Comparison of ENCODE assay signal across 11 cellular contexts in genomic region chr11:126332221-126332711, GRCh38. TPM values are rescaled to one million over a fixed set of nuclear protein-coding genes. Genes with fewer than 3 reads are reported as not detected.
A peak's percentile ranks its signal among the peaks of the same experiment; 100 is the strongest.
DNase-seq lines count a peak whose midpoint lies in the region; ATAC-seq and TF ChIP-seq lines count a peak whose summit lies in the region.
"Had no signal": no experiment of that assay in that cellular context is flagged by ENCODE, and none has a peak within 500 bp of the region (broad histone marks: within the 10 kb centered on the region; RNA-seq: fewer than 3 reads in every experiment).

No MANE protein-coding gene starts in this region.

- H3K4me3 Mint-ChIP-seq in activated naive CD4-positive, alpha-beta T cell treated with anti-CD3 and anti-CD28 coated beads, Interleukin-2, amount 50 U/mL, for 24 hours: no peak overlapping the region
- peak overlapping the region; percentile 73 to 82 (median 78) for H3K4me3 Mint-ChIP-seq in immature natural killer cell

- in situ Hi-C loops in astrocyte of the spinal cord (cut with HindIII; ENCODE audit: low sequenced_read_pairs): no loop called here

- H3K36me3 Mint-ChIP-seq in activated naive CD4-positive, alpha-beta T cell treated with anti-CD3 and anti-CD28 coated beads, Interleukin-2, amount 50 U/mL, for 24 hours: peaks cover 9% of the 10 kb centered on the region
- peaks cover 11 to 27% (median 15%) of the 10 kb centered on the region in 3 donors for H3K36me3 Mint-ChIP-seq in immature natural killer cell

- peak overlapping the region in 1 of 2 donors; percentile 56 for H3K27ac ChIP-seq in uterus
- H3K27ac ChIP-seq: VCaP had no signal

- no peaks in the 10 kb centered on the region for H3K9me3 ChIP-seq in uterus

- no peaks in the 10 kb centered on the region for H3K9me3 Mint-ChIP-seq in activated naive CD4-positive, alpha-beta T cell treated with anti-CD3 and anti-CD28 coated beads, Interleukin-2, amount 50 U/mL, for 24 hours
- no peaks in the 10 kb centered on the region for H3K9me3 Mint-ChIP-seq in immature natural killer cell

- H3K27me3 ChIP-seq in uterus: no peaks in the 10 kb centered on the region

- H3K4me1 Mint-ChIP-seq in activated naive CD4-positive, alpha-beta T cell treated with anti-CD3 and anti-CD28 coated beads, Interleukin-2, amount 50 U/mL, for 24 hours: peaks cover 24% of the 10 kb centered on the region
- H3K4me1 Mint-ChIP-seq in immature natural killer cell: peaks cover 93 to 95% of the 10 kb centered on the region in 2 donors

- TF ChIP-seq POLR2A in uterus (IDR thresholded peaks at IDR 0.05): no peak

- H3K36me3 ChIP-seq in uterus: no peaks in the 10 kb centered on the region

- no peak for ATAC-seq in GM19455 (IDR thresholded peaks at IDR 0.05; ENCODE audit: unreplicated experiment)

- no peak for TF ChIP-seq CTCF in astrocyte of the spinal cord (IDR thresholded peaks at IDR 0.05; ENCODE audit: low read depth, low read length)
- no peak for TF ChIP-seq CTCF in uterus (IDR thresholded peaks at IDR 0.05)

- intact Hi-C loops in uterus (cut with DNase I; ENCODE audit: low total_unique reads): no loop called here

- peak overlapping the region; percentile 85 for H3K27ac Mint-ChIP-seq in activated naive CD4-positive, alpha-beta T cell treated with anti-CD3 and anti-CD28 coated beads, Interleukin-2, amount 50 U/mL, for 24 hours
- H3K27ac Mint-ChIP-seq in immature natural killer cell: peak overlapping the region; percentile 86 to 99 (median 96)

- H3K4me3 ChIP-seq in astrocyte of the spinal cord (ENCODE audit: low read depth, low read length) (no peak overlapping the region), uterus (no peak overlapping the region)

- no peaks in the 10 kb centered on the region for H3K27me3 Mint-ChIP-seq in activated naive CD4-positive, alpha-beta T cell treated with anti-CD3 and anti-CD28 coated beads, Interleukin-2, amount 50 U/mL, for 24 hours
- peaks cover 20 to 31% (median 26%) of the 10 kb centered on the region in 3 donors for H3K27me3 Mint-ChIP-seq in immature natural killer cell (ENCODE audit: low read depth in 3 of 3)

- DNase-seq in activated naive CD4-positive, alpha-beta T cell (lab: John Stamatoyannopoulos, UW): no peak
- peak; percentile 83 for DNase-seq in astrocyte of the spinal cord (ENCODE audit: low read depth, low spot score)
- DNase-seq in immature natural killer cell: peak; percentile 87 to 90 (median 87)
- peak; percentile 52 to 79 for DNase-seq in uterus
- no peak for DNase-seq in DMS114 treated with DMSO at 0.1 percent for 48 hours (lab: John Stamatoyannopoulos, UW; ENCODE audit: unreplicated experiment)
- no peak for DNase-seq in activated CD4-positive, alpha-beta T cell treated with anti-CD3 and anti-CD28 coated beads, Interleukin-2, amount 50 U/mL, for 1 hour
- DNase-seq: DMS79 treated with DMSO at 0.1 percent for 48 hours, MV-4-11 had no signal

- no peaks in the 10 kb centered on the region for H3K4me1 ChIP-seq in uterus

RNA-seq across cellular contexts. Expression of gene ST3GAL4, which starts 23.2 kb away (rescaled TPM):
- polyA plus RNA-seq in immature natural killer cell: 10 to 100 TPM; 25.0 to 31.7 (median 30.9) TPM
- total RNA-seq in uterus: 10 to 100 TPM; 11.8 to 53.3 (median 34.8) TPM

RNA-seq across cellular contexts. Expression of gene DCPS, which starts 28.4 kb away (rescaled TPM):
- polyA plus RNA-seq in immature natural killer cell: 10 to 100 TPM; 33.1 to 65.7 (median 40.6) TPM
- 10 to 100 TPM in 3 of 4 donors, 1 to 10 TPM in 1; 6.4 to 19.7 (median 13.0) TPM for total RNA-seq in uterus

RNA-seq across cellular contexts. Expression of gene TIRAP, which starts 49.4 kb away (rescaled TPM):
- polyA plus RNA-seq in immature natural killer cell: 10 to 100 TPM in 1 of 3 donors, 1 to 10 TPM in 2; 6.0 to 15.6 (median 6.5) TPM
- total RNA-seq in uterus: 10 to 100 TPM in 1 of 4 donors, 1 to 10 TPM in 2, under 1 TPM in 1; 0.88 to 17.7 (median 5.0) TPM

Comparison
In these comparisons a context has a peak if more than half of its experiments do, and no peak if none do; other contexts are left out.
1. DNase-seq: peak in astrocyte of the spinal cord (single experiment), immature natural killer cell (3 of 3) and uterus (2 of 2); none in activated naive CD4-positive, alpha-beta T cell (0 of 4), DMS114 treated with DMSO at 0.1 percent for 48 hours (single experiment) and activated CD4-positive, alpha-beta T cell treated with anti-CD3 and anti-CD28 coated beads, Interleukin-2, amount 50 U/mL, for 1 hour (single experiment).